15 cellular contexts compared by ENCODE assay signal in genomic region chr20:59770270-59770669, GRCh38.
A peak's percentile ranks its signal among the peaks of the same experiment; 100 is the strongest.
DNase-seq lines count a peak whose midpoint lies in the region; ATAC-seq and TF ChIP-seq lines count a peak whose summit lies in the region.
"Had no signal": no experiment of that assay in that cellular context is flagged by ENCODE, and none has a peak within 500 bp of the region (broad histone marks: within the 10 kb centered on the region; RNA-seq: fewer than 3 reads in every experiment).

No MANE protein-coding gene starts in this region.

- no peak overlapping the region for H3K27ac Mint-ChIP-seq in WTC11
- no peak overlapping the region for H3K27ac Mint-ChIP-seq in neural crest cell (ENCODE audit: unreplicated experiment)
- no peak overlapping the region for H3K27ac Mint-ChIP-seq in activated naive CD4-positive, alpha-beta T cell treated with anti-CD3 and anti-CD28 coated beads for 36 hours
- H3K27ac Mint-ChIP-seq in activated T-helper 17 cell treated with anti-CD3 and anti-CD28 coated beads, Interleukin-2, amount 50 U/mL, for 72 hours: no peak overlapping the region
- H3K27ac Mint-ChIP-seq: CD8-positive, alpha-beta T cell; dendritic cell treated with granulocyte-macrophage colony-stimulating factor and Interleukin-4, amounts not matched to agents 40 ng/mL and 50 ng/mL, for 4 days; T-helper 2 cell treated with Interferon-gamma antibody and Interleukin-4, amounts not matched to agents 5 μg/mL and 100 μg/mL, for 36 hours had no signal

- H3K4me3 Mint-ChIP-seq in WTC11 (no peak overlapping the region), neural crest cell (no peak overlapping the region)
- H3K4me3 Mint-ChIP-seq in activated naive CD4-positive, alpha-beta T cell treated with anti-CD3 and anti-CD28 coated beads for 36 hours: no peak overlapping the region
- no peak overlapping the region for H3K4me3 Mint-ChIP-seq in activated T-helper 17 cell treated with anti-CD3 and anti-CD28 coated beads, Interleukin-2, amount 50 U/mL, for 72 hours
- H3K4me3 Mint-ChIP-seq: CD8-positive, alpha-beta T cell; dendritic cell treated with granulocyte-macrophage colony-stimulating factor and Interleukin-4, amounts not matched to agents 40 ng/mL and 50 ng/mL, for 4 days; T-helper 2 cell treated with Interferon-gamma antibody and Interleukin-4, amounts not matched to agents 5 μg/mL and 100 μg/mL, for 36 hours had no signal

- TF ChIP-seq CTCF in GM12875 (IDR thresholded peaks at IDR 0.05; ENCODE audit: borderline replicate concordance, insufficient read depth, low read depth, low read length) (peak; percentile 11; the same call in 1 of the 2 replicates), WTC11 (IDR thresholded peaks at IDR 0.05) (no peak), neural crest cell (conservative IDR thresholded peaks at IDR 0.05) (peak; percentile 44)

- CTCF ChIA-PET in WTC11 (lab: Charles Lee): interaction anchor here (0.7 kb wide), 1 partner anchor 71 kb away, joined by 3 read pairs; no protein-coding TSS in a partner anchor
- CTCF ChIA-PET in activated naive CD4-positive, alpha-beta T cell treated with anti-CD3 and anti-CD28 coated beads for 36 hours (lab: Charles Lee): no interaction called here

- H3K36me3 Mint-ChIP-seq in WTC11: peaks cover 2% of the 10 kb centered on the region; the same call in 1 of the 2 replicates
- H3K36me3 Mint-ChIP-seq in neural crest cell (ENCODE audit: low read depth): no peaks in the 10 kb centered on the region
- H3K36me3 Mint-ChIP-seq in activated naive CD4-positive, alpha-beta T cell treated with anti-CD3 and anti-CD28 coated beads for 36 hours (ENCODE audit: low read depth): no peaks in the 10 kb centered on the region
- H3K36me3 Mint-ChIP-seq in activated T-helper 17 cell treated with anti-CD3 and anti-CD28 coated beads, Interleukin-2, amount 50 U/mL, for 72 hours (ENCODE audit: low read depth): no peaks in the 10 kb centered on the region
- H3K36me3 Mint-ChIP-seq: CD8-positive, alpha-beta T cell had no signal

- intact Hi-C loops in activated naive CD4-positive, alpha-beta T cell treated with anti-CD3 and anti-CD28 coated beads for 36 hours (cut with micrococcal nuclease): no loop called here

- DNase-seq in HT-29 (ENCODE audit: low spot score) (peak; percentile 52), WTC11 (ENCODE audit: low spot score) (no peak), neural crest cell (ENCODE audit: low read depth, low spot score) (no peak)
- DNase-seq in activated naive CD4-positive, alpha-beta T cell treated with anti-CD3 and anti-CD28 coated beads for 36 hours: no peak
- DNase-seq: activated CD4-positive, alpha-beta T cell treated with anti-CD3 and anti-CD28 coated beads, Interleukin-2, amount 50 U/mL, for 4 hours; amygdala; CD8-positive, alpha-beta T cell; Karpas-422; NCI-H345; ovary had no signal

- POLR2A ChIA-PET in WTC11 (lab: Charles Lee): no interaction called here

- H3K4me1 Mint-ChIP-seq in WTC11 (0 out of 2 replicates have a peak, but pooled peaks cover 2% of the 10 kb centered on the region), neural crest cell (peaks cover 15% of the 10 kb centered on the region)
- H3K4me1 Mint-ChIP-seq in activated naive CD4-positive, alpha-beta T cell treated with anti-CD3 and anti-CD28 coated beads for 36 hours (ENCODE audit: low read depth): no peaks in the 10 kb centered on the region
- no peaks in the 10 kb centered on the region for H3K4me1 Mint-ChIP-seq in activated T-helper 17 cell treated with anti-CD3 and anti-CD28 coated beads, Interleukin-2, amount 50 U/mL, for 72 hours

- H3K4me3 ChIP-seq in GM12875 (ENCODE audit: low read depth, low read length): no peak overlapping the region
- H3K4me3 ChIP-seq: ovary had no signal

- ATAC-seq in WTC11 (peak; percentile 67), HG03045 (IDR thresholded peaks at IDR 0.05; ENCODE audit: unreplicated experiment) (no peak)
- ATAC-seq in activated T-helper 17 cell treated with anti-CD3 and anti-CD28 coated beads, Interleukin-2, amount 50 U/mL, for 72 hours (replicated peaks): no peak
- ATAC-seq: CD8-positive, alpha-beta T cell had no signal

- H3K9me3 Mint-ChIP-seq in WTC11 (peaks cover 19% of the 10 kb centered on the region), neural crest cell (peaks cover 6% of the 10 kb centered on the region)
- H3K9me3 Mint-ChIP-seq in activated naive CD4-positive, alpha-beta T cell treated with anti-CD3 and anti-CD28 coated beads for 36 hours: no peaks in the 10 kb centered on the region
- H3K9me3 Mint-ChIP-seq in activated T-helper 17 cell treated with anti-CD3 and anti-CD28 coated beads, Interleukin-2, amount 50 U/mL, for 72 hours: peaks cover 8% of the 10 kb centered on the region
- H3K9me3 Mint-ChIP-seq: CD8-positive, alpha-beta T cell; dendritic cell treated with granulocyte-macrophage colony-stimulating factor and Interleukin-4, amounts not matched to agents 40 ng/mL and 50 ng/mL, for 4 days had no signal

- H3K27me3 Mint-ChIP-seq in WTC11 (ENCODE audit: low read depth) (peaks cover 38% of the 10 kb centered on the region), neural crest cell (ENCODE audit: low read depth) (peaks cover 11% of the 10 kb centered on the region)
- no peaks in the 10 kb centered on the region for H3K27me3 Mint-ChIP-seq in activated naive CD4-positive, alpha-beta T cell treated with anti-CD3 and anti-CD28 coated beads for 36 hours (ENCODE audit: low read depth)
- peaks cover 9% of the 10 kb centered on the region for H3K27me3 Mint-ChIP-seq in activated T-helper 17 cell treated with anti-CD3 and anti-CD28 coated beads, Interleukin-2, amount 50 U/mL, for 72 hours

TF ChIP-seq in WTC11, 78 proteins besides CTCF, POLR2A, EP300 and RAD21:
- TF ChIP-seq NR1H2 (CRISPR knock-in tag; IDR thresholded peaks at IDR 0.05) (no peak), CREB1 (CRISPR knock-in tag; IDR thresholded peaks at IDR 0.05) (no peak), ELF4 (CRISPR knock-in tag; IDR thresholded peaks at IDR 0.05; ENCODE audit: low read depth) (no peak), ZNF317 (CRISPR knock-in tag; IDR thresholded peaks at IDR 0.05; ENCODE audit: borderline replicate concordance, low read depth) (no peak), RELA (CRISPR knock-in tag; IDR thresholded peaks at IDR 0.05; ENCODE audit: borderline replicate concordance) (no peak), ATF6 (CRISPR knock-in tag; IDR thresholded peaks at IDR 0.05) (no peak)
